Comparison of ENCODE assay signal across 18 cellular contexts in the genomic region with DNA sequence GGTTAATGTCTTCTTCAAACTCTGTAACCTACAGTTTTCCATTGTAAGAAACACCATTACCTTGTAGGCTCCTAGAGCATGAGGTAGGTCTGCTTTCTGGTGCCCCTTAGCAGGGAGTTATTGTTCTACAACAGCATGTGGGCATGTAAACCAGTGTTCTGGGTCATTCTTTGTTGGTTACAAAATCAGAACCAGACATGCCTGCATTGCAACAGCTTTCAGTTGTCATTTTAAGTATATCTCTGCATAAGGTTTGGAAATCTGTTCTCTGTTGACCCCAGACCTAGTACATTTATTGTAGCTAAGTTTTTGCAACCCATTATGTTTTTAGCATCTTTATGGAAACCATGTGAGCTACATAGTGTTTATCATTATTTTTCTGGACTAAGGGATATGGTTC. TPM values are rescaled to one million over a fixed set of nuclear protein-coding genes. Genes with fewer than 3 reads are reported as not detected.
DNase-seq lines count a peak whose midpoint lies in the region; ATAC-seq and TF ChIP-seq lines count a peak whose summit lies in the region.
"Had no signal": no experiment of that assay in that cellular context is flagged by ENCODE, and none has a peak within 500 bp of the region (broad histone marks: within the 10 kb centered on the region; RNA-seq: fewer than 3 reads in every experiment).

No MANE protein-coding gene starts in this region.

- in situ Hi-C loops in GM13976 (cut with MboI; ENCODE audit: low sequenced_read_pairs, unreplicated experiment) = no loop called here

- DNase-seq in AG10803 (ENCODE audit: low read depth) (peak; percentile 42), RKO (ENCODE audit: low spot score) (peak; percentile 19), fibroblast of peridontal ligament (ENCODE audit: extremely low read depth) (peak; percentile 64), osteocyte (ENCODE audit: extremely low spot score, unreplicated experiment) (no peak), GM13976 (ENCODE audit: low spot score) (no peak), left lobe of liver (ENCODE audit: low spot score) (no peak), pons (ENCODE audit: low spot score) (no peak), SW480 (ENCODE audit: low spot score) (no peak)
- DNase-seq: 8988T; CD8-positive, alpha-beta memory T cell; DMS79; NCI-H1436; NCI-H2029 treated with DMSO at 0.1 percent for 48 hours; NCI-H510A; NCI-H774; PC-9 had no signal

- H3K4me1 Mint-ChIP-seq in osteocyte (ENCODE audit: unreplicated experiment) = peaks cover 84% of the 10 kb centered on the region

- H3K4me3 ChIP-seq in AG10803 (ENCODE audit: low read length) = no peak overlapping the region
- H3K4me3 ChIP-seq: BLaER1, PC-9 had no signal

- H3K27me3 Mint-ChIP-seq in osteocyte (ENCODE audit: unreplicated experiment) = no peaks in the 10 kb centered on the region

- H3K9me3 Mint-ChIP-seq in osteocyte (ENCODE audit: unreplicated experiment) = no peaks in the 10 kb centered on the region
- H3K9me3 Mint-ChIP-seq: CD8-positive, alpha-beta memory T cell had no signal

- TF ChIP-seq CTCF in AG10803 (conservative IDR thresholded peaks at IDR 0.05; ENCODE audit: low read length) (no peak), osteocyte (IDR thresholded peaks at IDR 0.05) (no peak), GM13976 (IDR thresholded peaks at IDR 0.05; ENCODE audit: borderline replicate concordance, control extremely low read depth, extremely low read depth, insufficient read depth, missing control alignments) (no peak)

- H3K4me3 Mint-ChIP-seq in osteocyte (ENCODE audit: unreplicated experiment) = no peak overlapping the region
- H3K4me3 Mint-ChIP-seq: CD8-positive, alpha-beta memory T cell had no signal

- H3K27ac Mint-ChIP-seq in osteocyte (ENCODE audit: unreplicated experiment) = peak overlapping the region; percentile 8

- peaks cover 81% of the 10 kb centered on the region for H3K36me3 Mint-ChIP-seq in osteocyte (ENCODE audit: unreplicated experiment)

- ATAC-seq in left lobe of liver = no peak
- ATAC-seq: HepG2 had no signal

RNA-seq across cellular contexts. Expression of a gene that starts 10.9 kb away (rescaled TPM):
- total RNA-seq in osteocyte (111 and 116 TPM in 2 replicates), left lobe of liver (6.0 TPM)

Comparison
In these comparisons a context has a peak if more than half of its experiments do, and no peak if none do; other contexts are left out.
1. DNase-seq: peak in AG10803 (single experiment), RKO (single experiment) and fibroblast of peridontal ligament (single experiment); none in osteocyte (single experiment), GM13976 (single experiment), left lobe of liver (single experiment), pons (single experiment) and SW480 (single experiment).
2. RNA of a gene that starts 10.9 kb away (total RNA-seq): 111 to 116 TPM in osteocyte; 6.0 TPM in left lobe of liver (single experiment); every median in the first group is over 10 times any median in the second.